1 cellular context compared by ENCODE assay signal in the genomic region with DNA sequence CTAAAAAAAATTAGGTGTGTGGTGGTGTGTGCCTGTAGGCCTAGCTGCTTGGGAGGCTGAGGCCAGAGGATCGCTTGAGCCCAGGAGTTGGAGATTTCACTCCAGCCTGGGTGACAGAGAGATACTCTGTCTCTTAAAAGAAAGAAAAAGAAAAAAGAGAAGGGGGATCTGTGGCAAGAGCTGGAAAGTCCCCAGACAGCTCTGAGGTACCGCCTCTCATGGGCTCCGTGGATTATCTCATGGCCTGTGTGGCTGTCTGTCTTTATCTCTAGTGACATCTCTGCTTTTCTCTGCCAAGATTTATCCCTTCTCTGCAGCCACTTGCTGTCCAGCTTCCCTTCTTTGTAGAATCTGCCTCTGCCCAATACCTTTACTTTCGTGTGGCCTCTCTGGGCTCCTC.
TF ChIP-seq lines count a peak whose summit lies in the region.

No MANE protein-coding gene starts in this region.

TF ChIP-seq in HepG2, 621 proteins besides CTCF, POLR2A, EP300 and RAD21:
- no peak for TF ChIP-seq MAZ (IDR thresholded peaks at IDR 0.05; ENCODE audit: borderline replicate concordance, low read depth, low read length)
- no peak for TF ChIP-seq MAZ (CRISPR knock-in tag; IDR thresholded peaks at IDR 0.05; ENCODE audit: low read depth)
- TF ChIP-seq, protein P1, sequence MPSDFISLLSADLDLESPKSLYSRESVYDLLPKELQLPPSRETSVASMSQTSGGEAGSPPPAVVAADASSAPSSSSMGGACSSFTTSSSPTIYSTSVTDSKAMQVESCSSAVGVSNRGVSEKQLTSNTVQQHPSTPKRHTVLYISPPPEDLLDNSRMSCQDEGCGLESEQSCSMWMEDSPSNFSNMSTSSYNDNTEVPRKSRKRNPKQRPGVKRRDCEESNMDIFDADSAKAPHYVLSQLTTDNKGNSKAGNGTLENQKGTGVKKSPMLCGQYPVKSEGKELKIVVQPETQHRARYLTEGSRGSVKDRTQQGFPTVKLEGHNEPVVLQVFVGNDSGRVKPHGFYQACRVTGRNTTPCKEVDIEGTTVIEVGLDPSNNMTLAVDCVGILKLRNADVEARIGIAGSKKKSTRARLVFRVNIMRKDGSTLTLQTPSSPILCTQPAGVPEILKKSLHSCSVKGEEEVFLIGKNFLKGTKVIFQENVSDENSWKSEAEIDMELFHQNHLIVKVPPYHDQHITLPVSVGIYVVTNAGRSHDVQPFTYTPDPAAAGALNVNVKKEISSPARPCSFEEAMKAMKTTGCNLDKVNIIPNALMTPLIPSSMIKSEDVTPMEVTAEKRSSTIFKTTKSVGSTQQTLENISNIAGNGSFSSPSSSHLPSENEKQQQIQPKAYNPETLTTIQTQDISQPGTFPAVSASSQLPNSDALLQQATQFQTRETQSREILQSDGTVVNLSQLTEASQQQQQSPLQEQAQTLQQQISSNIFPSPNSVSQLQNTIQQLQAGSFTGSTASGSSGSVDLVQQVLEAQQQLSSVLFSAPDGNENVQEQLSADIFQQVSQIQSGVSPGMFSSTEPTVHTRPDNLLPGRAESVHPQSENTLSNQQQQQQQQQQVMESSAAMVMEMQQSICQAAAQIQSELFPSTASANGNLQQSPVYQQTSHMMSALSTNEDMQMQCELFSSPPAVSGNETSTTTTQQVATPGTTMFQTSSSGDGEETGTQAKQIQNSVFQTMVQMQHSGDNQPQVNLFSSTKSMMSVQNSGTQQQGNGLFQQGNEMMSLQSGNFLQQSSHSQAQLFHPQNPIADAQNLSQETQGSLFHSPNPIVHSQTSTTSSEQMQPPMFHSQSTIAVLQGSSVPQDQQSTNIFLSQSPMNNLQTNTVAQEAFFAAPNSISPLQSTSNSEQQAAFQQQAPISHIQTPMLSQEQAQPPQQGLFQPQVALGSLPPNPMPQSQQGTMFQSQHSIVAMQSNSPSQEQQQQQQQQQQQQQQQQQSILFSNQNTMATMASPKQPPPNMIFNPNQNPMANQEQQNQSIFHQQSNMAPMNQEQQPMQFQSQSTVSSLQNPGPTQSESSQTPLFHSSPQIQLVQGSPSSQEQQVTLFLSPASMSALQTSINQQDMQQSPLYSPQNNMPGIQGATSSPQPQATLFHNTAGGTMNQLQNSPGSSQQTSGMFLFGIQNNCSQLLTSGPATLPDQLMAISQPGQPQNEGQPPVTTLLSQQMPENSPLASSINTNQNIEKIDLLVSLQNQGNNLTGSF (CRISPR knock-in tag; IDR thresholded peaks at IDR 0.05) = no peak
- TF ChIP-seq NFE2 (CRISPR knock-in tag; IDR thresholded peaks at IDR 0.05) = no peak
- no peak for TF ChIP-seq ZNF674 (CRISPR knock-in tag; IDR thresholded peaks at IDR 0.05; ENCODE audit: low read depth)
- no peak for TF ChIP-seq ZNF382 (CRISPR knock-in tag; IDR thresholded peaks at IDR 0.05; ENCODE audit: borderline replicate concordance)
